In genomic region chr7:98408146-98408545, GRCh38 we compare ENCODE assay signal across 7 cellular contexts. TPM values are rescaled to one million over a fixed set of nuclear protein-coding genes. Genes with fewer than 3 reads are reported as not detected.
DNase-seq lines count a peak whose midpoint lies in the region; ATAC-seq, FAIRE-seq and TF ChIP-seq lines count a peak whose summit lies in the region.
"Not testable (repeated sequence)": the region's sequence is repeated elsewhere in the genome, so short reads cannot be mapped to it uniquely, and the experiment has no call there.

No MANE protein-coding gene starts in this region.

- intact Hi-C loops in K562 (cut with micrococcal nuclease); HepG2 (cut with micrococcal nuclease; ENCODE audit: unreplicated experiment): not testable (repeated sequence)
- intact Hi-C loops in spleen (cut with DNase I; ENCODE audit: low total_unique reads): loop anchor here (10.0 kb wide), 1 partner anchor 113 kb away; no protein-coding TSS in a partner anchor

- H2BK120ac ChIP-seq in trophoblast cell (ENCODE audit: insufficient read depth, low read length, poor library complexity): not testable (repeated sequence)

- not testable (repeated sequence) for H3K9me3 ChIP-seq in A549; HEK293 (ENCODE audit: control insufficient read depth, insufficient read depth, low read depth, low read length); K562 (replicated peaks; ENCODE audit: control insufficient read depth, insufficient read depth, low read depth, low read length); HepG2 (ENCODE audit: low read length); trophoblast cell (ENCODE audit: insufficient read depth, low read depth, low read length); spleen

- not testable (repeated sequence) for H3K9me1 ChIP-seq in K562 (ENCODE audit: control insufficient read depth, insufficient read depth, low read length)

- CTCF ChIA-PET in A549 (lab: Yijun Ruan, JAX): interaction anchor here (0.8 to 11.7 kb wide), 6 partner anchors 10 to 433 kb away, joined by 3 to 192 read pairs (median 4); no protein-coding TSS in a partner anchor
- CTCF ChIA-PET in HEK293 (lab: Yijun Ruan, JAX): interaction anchor here (1.6 kb wide), 1 partner anchor 10 kb away, joined by 5 read pairs; no protein-coding TSS in a partner anchor
- CTCF ChIA-PET in K562 (lab: Yijun Ruan, JAX; ENCODE audit: low intra/inter-chr PET ratio); HepG2 (lab: Yijun Ruan, JAX; ENCODE audit: low intra/inter-chr PET ratio, low total read pairs): not testable (repeated sequence)

- not testable (repeated sequence) for H4K12ac ChIP-seq in trophoblast cell (ENCODE audit: low read depth, low read length)

- H3K79me2 ChIP-seq in K562 (ENCODE audit: control insufficient read depth, insufficient read depth, low read length); HepG2 (ENCODE audit: insufficient read depth, low read length); trophoblast cell (ENCODE audit: control insufficient read depth, insufficient read depth, low read length, poor library complexity): not testable (repeated sequence)

- H2BK5ac ChIP-seq in trophoblast cell (ENCODE audit: low read depth, low read length, poor library complexity): not testable (repeated sequence)

- not testable (repeated sequence) for H4K91ac ChIP-seq in trophoblast cell (ENCODE audit: low read depth, low read length)

- not testable (repeated sequence) for H3K4ac ChIP-seq in trophoblast cell (ENCODE audit: low read depth, low read length)

- not testable (repeated sequence) for H3K9ac ChIP-seq in K562 (ENCODE audit: insufficient read depth in 1 of 2, low read depth in 2 of 2, low read length in 2 of 2); HepG2 (ENCODE audit: insufficient read depth, low read depth, low read length); trophoblast cell (ENCODE audit: low read length)

- POLR2A ChIA-PET in A549 (lab: Yijun Ruan, JAX); HEK293 (lab: Yijun Ruan, JAX); K562 (lab: Yijun Ruan, JAX): not testable (repeated sequence)
- POLR2A ChIA-PET in HepG2 (lab: Yijun Ruan, JAX): interaction anchor here (1.0 kb wide), 2 partner anchors 11 to 13 kb away, joined by 3 to 6 read pairs; no protein-coding TSS in a partner anchor

- H2BK12ac ChIP-seq in trophoblast cell (ENCODE audit: low read length): not testable (repeated sequence)

- not testable (repeated sequence) for H3K4me2 ChIP-seq in A549; K562 (ENCODE audit: insufficient read depth, low read length); HepG2 (ENCODE audit: low read depth, low read length); trophoblast cell (ENCODE audit: low read length)

- not testable (repeated sequence) for H3K18ac ChIP-seq in trophoblast cell (ENCODE audit: low read length)

- H4K20me1 ChIP-seq in K562 (replicated peaks; ENCODE audit: control insufficient read depth, insufficient read depth, low read length); HepG2 (ENCODE audit: insufficient read depth, low read length): not testable (repeated sequence)

- TF ChIP-seq EP300 in A549 (IDR thresholded peaks at IDR 0.05); K562 (IDR thresholded peaks at IDR 0.05; ENCODE audit: low read length); HepG2 (IDR thresholded peaks at IDR 0.05; ENCODE audit: low read depth in 2 of 2, low read length in 2 of 2); HepG2 (CRISPR knock-in tag; IDR thresholded peaks at IDR 0.05; ENCODE audit: borderline replicate concordance): not testable (repeated sequence)

- peak overlapping the region; percentile 79 to 82; a peak in 4 of 6 replicates for H3K27ac ChIP-seq in A549
- H3K27ac ChIP-seq in HEK293 (ENCODE audit: extremely low read depth, low read depth, low read length); K562 (ENCODE audit: extremely low read depth, low read depth, low read length); HepG2 (ENCODE audit: extremely low read length, insufficient read depth, low read length); trophoblast cell (ENCODE audit: low read depth, low read length); spleen: not testable (repeated sequence)
- peak overlapping the region; percentile 96; the same call in 1 of the 2 replicates for H3K27ac ChIP-seq in VCaP

- WGBS in A549 (ENCODE audit: missing lambda C conversion rate): 94% methylated on average over 7 of the region's 7 CpGs
- 28% methylated on average over 7 of the region's 7 CpGs for WGBS in K562 (ENCODE audit: insufficient coverage, low coverage, missing lambda C conversion rate)
- WGBS in HepG2 (ENCODE audit: low lambda C conversion rate): 52% methylated on average over 7 of the region's 7 CpGs
- no CpG with 5 or more reads among the region's 7 CpGs for WGBS in trophoblast cell (ENCODE audit: extremely low coverage, insufficient coverage, insufficient read length)
- 91 to 94% (median 94%) methylated on average over 7 of the region's 7 CpGs for WGBS in spleen, 5 donors

- not testable (repeated sequence) for H3K36me3 ChIP-seq in HEK293 (ENCODE audit: control insufficient read depth in 2 of 2, insufficient read depth in 1 of 2, low read length in 2 of 2); K562 (ENCODE audit: control insufficient read depth, insufficient read depth, low read length); HepG2 (replicated peaks in 1 of 2; ENCODE audit: control insufficient read depth in 1 of 2, insufficient read depth in 2 of 2, low read length in 2 of 2); trophoblast cell (ENCODE audit: control insufficient read depth in 1 of 2, insufficient read depth in 2 of 2, low read length in 2 of 2); spleen

- H4K8ac ChIP-seq in trophoblast cell (ENCODE audit: low read depth, low read length): not testable (repeated sequence)

- H2AFZ ChIP-seq in K562 (ENCODE audit: low read depth, low read length); HepG2 (ENCODE audit: low read length); trophoblast cell (ENCODE audit: insufficient read depth, low read length, poor library complexity): not testable (repeated sequence)

- H3K23ac ChIP-seq in trophoblast cell (ENCODE audit: low read length): not testable (repeated sequence)

- DNase-seq in A549 (ENCODE audit: low read depth in 1 of 2, low spot score in 1 of 2); K562 (ENCODE audit: extremely low read depth in 1 of 4, low spot score in 3 of 4); HepG2 (ENCODE audit: low spot score): not testable (repeated sequence)
- DNase-seq in trophoblast cell (peak; percentile 63 to 81), spleen (peak; percentile 13)

- H3K27me3 ChIP-seq in K562 (ENCODE audit: control insufficient read depth in 2 of 2, insufficient read depth in 2 of 2, low read length in 2 of 2) (peaks cover 32 to 66% of the 10 kb centered on the region in 2 experiments), spleen (replicated peaks in 1 of 7) (peaks cover 0 to 18% (median 0%) of the 10 kb centered on the region in 7 donors)
- not testable (repeated sequence) for H3K27me3 ChIP-seq in HepG2 (ENCODE audit: control insufficient read depth in 1 of 2, insufficient read depth in 2 of 2, low read length in 2 of 2); trophoblast cell (ENCODE audit: insufficient read depth, low read length)

- not testable (repeated sequence) for FAIRE-seq in A549 (lab: Jason Lieb, UNC); K562 (lab: Jason Lieb, UNC); HepG2 (lab: Jason Lieb, UNC)

- H3K79me1 ChIP-seq in trophoblast cell (ENCODE audit: low read length): not testable (repeated sequence)

- not testable (repeated sequence) for TF ChIP-seq POLR2A in A549 (IDR thresholded peaks at IDR 0.05; ENCODE audit: low read length); K562 (conservative IDR thresholded peaks at IDR 0.05); HepG2 (IDR thresholded peaks at IDR 0.05; ENCODE audit: insufficient read depth in 1 of 2, low read depth in 2 of 2, low read length in 2 of 2); spleen (IDR thresholded peaks at IDR 0.05)

- BruUV-seq in K562 (replicated peaks; lab: Mats Ljungman, UMichigan); HepG2 (replicated peaks; lab: Mats Ljungman, UMichigan): not testable (repeated sequence)

- TF ChIP-seq RAD21 in A549 (conservative IDR thresholded peaks at IDR 0.05 in 1 of 2, IDR thresholded peaks at IDR 0.05 in 1 of 2); K562 (CRISPR knock-in tag; conservative IDR thresholded peaks at IDR 0.05 in 1 of 2, IDR thresholded peaks at IDR 0.05 in 1 of 2); HepG2 (CRISPR knock-in tag; IDR thresholded peaks at IDR 0.05): not testable (repeated sequence)

- not testable (repeated sequence) for ATAC-seq in A549, K562, HepG2

- H3K14ac ChIP-seq in trophoblast cell (ENCODE audit: low read length): not testable (repeated sequence)

- H2AK5ac ChIP-seq in trophoblast cell (ENCODE audit: low read length): not testable (repeated sequence)

- in situ Hi-C loops in K562 (cut with MboI): loop anchor here (5.0 kb wide), 1 partner anchor 106 kb away; no protein-coding TSS in a partner anchor
- in situ Hi-C loops in HepG2 (cut with HindIII; ENCODE audit: extremely low pct_ligation_motif_present, low pct_unique_long_range_greater_than_20kb): not testable (repeated sequence)

- H3K4me1 ChIP-seq in A549 (peaks cover 30% of the 10 kb centered on the region), HepG2 (ENCODE audit: insufficient read depth, low read length) (peaks cover 36% of the 10 kb centered on the region)
- H3K4me1 ChIP-seq in HEK293 (ENCODE audit: control insufficient read depth, insufficient read depth, low read length); K562 (replicated peaks in 1 of 2; ENCODE audit: control insufficient read depth in 2 of 2, insufficient read depth in 2 of 2, low read length in 2 of 2); trophoblast cell (ENCODE audit: control insufficient read depth in 1 of 2, insufficient read depth in 2 of 2, low read length in 2 of 2); spleen: not testable (repeated sequence)

- not testable (repeated sequence) for H3K4me3 ChIP-seq in A549; HEK293 (ENCODE audit: low read depth, low read length); K562; HepG2 (replicated peaks in 1 of 3; ENCODE audit: insufficient read depth in 1 of 3, low read depth in 2 of 3, low read length in 3 of 3); trophoblast cell (ENCODE audit: low read depth, low read length); spleen

- TF ChIP-seq CTCF in A549 (IDR thresholded peaks at IDR 0.05); HEK293 (tag by site-specific recombination; IDR thresholded peaks at IDR 0.05); VCaP (conservative IDR thresholded peaks at IDR 0.05); K562 (IDR thresholded peaks at IDR 0.05 in 2 of 3, conservative IDR thresholded peaks at IDR 0.05 in 1 of 3; ENCODE audit: insufficient read depth in 2 of 3, low read depth in 1 of 3, low read length in 3 of 3); HepG2 (CRISPR knock-in tag; IDR thresholded peaks at IDR 0.05); spleen (IDR thresholded peaks at IDR 0.05 in 8 of 11, conservative IDR thresholded peaks at IDR 0.05 in 3 of 11): not testable (repeated sequence)

RNA-seq across cellular contexts. Expression of gene BAIAP2L1, which starts 7.3 kb away (rescaled TPM):
- polyA plus RNA-seq in A549 (2011; rRNA removed) (79.1 and 89.3 TPM in 2 replicates), A549 (2017; fragmentation: RNase III; extraction: RNeasy Plus Mini Kit Qiagen cat#74134 plus additional on column Dnase treatment) (39.4 to 45.9 TPM (median 40.4 TPM) in 3 replicates), K562 (2011; rRNA removed) (14.4 and 19.0 TPM in 2 replicates), K562 (2014; fragmentation: Illumina TruSeq; extraction: Trizol) (21.8 and 29.8 TPM in 2 replicates), K562 (2014; fragmentation: Nextera tagmentation; extraction: Ambion mirVana) (1 to 10 TPM; 4.2 to 4.3 TPM), K562 (2014; rRNA removed) (15.0 and 16.4 TPM in 2 replicates), HepG2 (2011; rRNA removed) (21.5 and 23.3 TPM in 2 replicates), spleen (1 to 10 TPM in 2 of 3 donors, under 1 TPM in 1; 0.76 to 1.4 (median 1.2) TPM)
- polyA plus RNA-seq in A549 (2012; cell fraction: cytosol; rRNA removed): 56.6 and 59.7 TPM in 2 replicates
- 62.6 and 68.6 TPM in 2 replicates for polyA plus RNA-seq in A549 (2012; cell fraction: nucleus; rRNA removed)
- polyA minus RNA-seq in A549 (2011; rRNA and poly(A)+ RNA removed): 57.4 and 62.0 TPM in 2 replicates
- total RNA-seq in K562 (2011; cell fraction: chromatin; rRNA removed; ENCODE audit: low replicate concordance): 35.2 and 53.3 TPM in 2 replicates
- 19.8 and 20.0 TPM in 2 replicates for total RNA-seq in K562 (2011; cell fraction: nucleolus; rRNA removed)
- 22.5 and 27.7 TPM in 2 replicates for total RNA-seq in K562 (2011; cell fraction: nucleoplasm; rRNA removed)
- total RNA-seq in K562 (2014; rRNA removed) (8.6 and 12.2 TPM in 2 replicates), K562 (2014; rRNA removed; fragmentation: Illumina TruSeq; extraction: Trizol) (15.5 and 19.5 TPM in 2 replicates), K562 (2015; rRNA removed; fragmentation: Illumina TruSeq; extraction: Trizol) (11.1 and 12.0 TPM in 2 replicates), K562 (2021) (22.0 and 22.9 TPM in 2 replicates), HepG2 (2016; rRNA removed; fragmentation: Illumina TruSeq; extraction: Trizol) (13.0 and 13.7 TPM in 2 replicates), spleen (1 to 10 TPM in 5 of 7 donors, under 1 TPM in 2; 0.72 to 2.6 (median 2.1) TPM)
- polyA plus RNA-seq in K562 (2011; cell fraction: cytosol; rRNA removed): 10.7 and 13.6 TPM in 2 replicates
- polyA plus RNA-seq in K562 (2011; cell fraction: nucleus; rRNA removed): 11.9 and 21.6 TPM in 2 replicates
- polyA plus RNA-seq in K562 (2012): 10.9 and 18.9 TPM in 2 replicates
- polyA minus RNA-seq in K562 (2011; rRNA and poly(A)+ RNA removed): 12.8 and 14.0 TPM in 2 replicates
- 7.5 and 10.7 TPM in 2 replicates for polyA minus RNA-seq in K562 (2011; cell fraction: cytosol; rRNA and poly(A)+ RNA removed)
- polyA minus RNA-seq in K562 (2011; cell fraction: nucleus; rRNA and poly(A)+ RNA removed): 13.1 and 15.9 TPM in 2 replicates
- 5.5 and 6.3 TPM in 2 replicates for total RNA-seq in HepG2 (2016; cell fraction: cytosol; rRNA removed; fragmentation: Illumina TruSeq; extraction: Trizol; ENCODE audit: low read depth)
- 11.1 and 13.2 TPM in 2 replicates for total RNA-seq in HepG2 (2016; cell fraction: insoluble cytoplasmic fraction; rRNA removed; fragmentation: Illumina TruSeq; extraction: Trizol)
- total RNA-seq in HepG2 (2016; cell fraction: membrane; rRNA removed; fragmentation: Illumina TruSeq; extraction: Trizol): 11.9 and 12.9 TPM in 2 replicates
- 8.6 and 9.2 TPM in 2 replicates for total RNA-seq in HepG2 (2016; cell fraction: nucleus; rRNA removed; fragmentation: Illumina TruSeq; extraction: Trizol)
- 15.8 and 16.8 TPM in 2 replicates for polyA plus RNA-seq in HepG2 (2011; cell fraction: cytosol; rRNA removed)
- 13.8 and 18.8 TPM in 2 replicates for polyA plus RNA-seq in HepG2 (2011; cell fraction: nucleus; rRNA removed)
- polyA plus RNA-seq in HepG2 (2012): 21.3 and 25.8 TPM in 2 replicates
- 11.6 and 12.1 TPM in 2 replicates for polyA plus RNA-seq in HepG2 (2016; cell fraction: cytosol; fragmentation: Illumina TruSeq; extraction: Trizol; ENCODE audit: low read depth)
- 20.8 and 27.2 TPM in 2 replicates for polyA plus RNA-seq in HepG2 (2016; cell fraction: insoluble cytoplasmic fraction; fragmentation: Illumina TruSeq; extraction: Trizol; ENCODE audit: low read depth)
- polyA plus RNA-seq in HepG2 (2016; cell fraction: membrane; fragmentation: Illumina TruSeq; extraction: Trizol; ENCODE audit: low read depth): 17.6 and 17.7 TPM in 2 replicates
- polyA plus RNA-seq in HepG2 (2016; cell fraction: nucleus; fragmentation: Illumina TruSeq; extraction: Trizol; ENCODE audit: insufficient read depth, low read depth): 18.6 and 20.4 TPM in 2 replicates
- polyA minus RNA-seq in HepG2 (2011; rRNA and poly(A)+ RNA removed; ENCODE audit: low replicate concordance): 16.5 and 17.8 TPM in 2 replicates
- 10.0 and 14.2 TPM in 2 replicates for polyA minus RNA-seq in HepG2 (2011; cell fraction: cytosol; rRNA and poly(A)+ RNA removed)
- 15.8 and 24.1 TPM in 2 replicates for polyA minus RNA-seq in HepG2 (2011; cell fraction: nucleus; rRNA and poly(A)+ RNA removed)
- polyA plus RNA-seq in trophoblast cell (2013): 43.3 and 44.5 TPM in 2 replicates
